Comparison of ENCODE assay signal across 8 cellular contexts in the genomic region with DNA sequence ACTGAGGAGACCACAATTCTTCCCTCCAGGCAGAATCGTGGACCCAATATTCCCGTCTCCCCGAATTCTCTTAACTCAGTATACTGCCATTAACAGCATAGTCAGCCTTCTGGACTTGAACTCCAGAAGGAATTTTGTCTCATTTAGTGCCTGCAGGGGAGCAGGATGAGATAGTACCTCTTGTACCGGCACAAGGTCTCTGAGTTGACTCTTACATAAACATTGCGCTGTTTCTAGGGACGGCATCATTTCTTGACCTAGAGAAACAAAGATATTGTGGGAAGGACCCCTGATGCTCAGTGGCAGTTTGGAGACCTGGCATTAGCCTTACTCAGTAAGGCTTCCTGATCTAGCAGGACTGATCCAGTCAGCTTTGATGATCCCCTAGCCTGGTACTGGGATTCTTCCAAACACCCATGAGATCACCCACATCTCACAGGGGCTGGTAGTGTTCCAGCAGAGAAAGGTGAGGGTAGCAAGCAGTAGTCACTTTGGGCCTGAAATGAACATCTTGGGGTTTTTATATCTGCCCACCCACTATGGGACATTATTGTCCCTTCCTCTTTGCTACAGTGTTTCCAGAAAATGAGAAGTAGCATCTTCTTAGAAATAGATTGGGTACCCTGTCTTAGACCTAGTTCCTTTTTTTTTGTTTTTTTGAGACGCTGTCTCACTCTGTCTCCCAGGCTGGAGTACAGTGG.
A peak's percentile ranks its signal among the peaks of the same experiment; 100 is the strongest.
DNase-seq lines count a peak whose midpoint lies in the region; ATAC-seq and TF ChIP-seq lines count a peak whose summit lies in the region.

No MANE protein-coding gene starts in this region.

- TF ChIP-seq CTCF in neural crest cell (conservative IDR thresholded peaks at IDR 0.05): no peak

- no peaks in the 10 kb centered on the region for H3K27me3 Mint-ChIP-seq in dendritic cell treated with granulocyte-macrophage colony-stimulating factor and Interleukin-4, amounts not matched to agents 40 ng/mL and 50 ng/mL, for 4 days
- no peaks in the 10 kb centered on the region for H3K27me3 Mint-ChIP-seq in neural crest cell (ENCODE audit: low read depth)

- H3K4me3 Mint-ChIP-seq in dendritic cell treated with granulocyte-macrophage colony-stimulating factor and Interleukin-4, amounts not matched to agents 40 ng/mL and 50 ng/mL, for 4 days: peak overlapping the region; percentile 77
- H3K4me3 Mint-ChIP-seq in neural crest cell: peak overlapping the region; percentile 89

- peaks cover 17% of the 10 kb centered on the region for H3K9me3 Mint-ChIP-seq in dendritic cell treated with granulocyte-macrophage colony-stimulating factor and Interleukin-4, amounts not matched to agents 40 ng/mL and 50 ng/mL, for 4 days
- H3K9me3 Mint-ChIP-seq in neural crest cell: peaks cover 4% of the 10 kb centered on the region

- DNase-seq in CD1c-positive myeloid dendritic cell (ENCODE audit: extremely low spot score) (peak; percentile 77), NOMO-1 treated with dmso at 0.1 percent for 144 hours (lab: John Stamatoyannopoulos, UW; ENCODE audit: unreplicated experiment) (peak; percentile 56), neural crest cell (ENCODE audit: low read depth, low spot score) (no peak), NCI-H1436 (lab: John Stamatoyannopoulos, UW) (no peak), D341Med (ENCODE audit: low spot score) (no peak), HK-2 (ENCODE audit: unreplicated experiment) (no peak)

- H3K27ac Mint-ChIP-seq in dendritic cell treated with granulocyte-macrophage colony-stimulating factor and Interleukin-4, amounts not matched to agents 40 ng/mL and 50 ng/mL, for 4 days: peak overlapping the region; percentile 98
- no peak overlapping the region for H3K27ac Mint-ChIP-seq in neural crest cell (ENCODE audit: unreplicated experiment)

- peaks cover 7% of the 10 kb centered on the region for H3K36me3 Mint-ChIP-seq in dendritic cell treated with granulocyte-macrophage colony-stimulating factor and Interleukin-4, amounts not matched to agents 40 ng/mL and 50 ng/mL, for 4 days (ENCODE audit: low read depth)
- peaks cover 6% of the 10 kb centered on the region for H3K36me3 Mint-ChIP-seq in neural crest cell (ENCODE audit: low read depth)

- intact Hi-C loops in dendritic cell treated with granulocyte-macrophage colony-stimulating factor and Interleukin-4, amounts not matched to agents 40 ng/mL and 50 ng/mL, for 4 days (cut with micrococcal nuclease): loop anchor here (5.0 to 10.0 kb wide), 4 partner anchors 65 to 335 kb away; a partner anchor contains a TSS

- no peak for ATAC-seq in GM18907 (IDR thresholded peaks at IDR 0.05; ENCODE audit: unreplicated experiment)

- peaks cover 68% of the 10 kb centered on the region for H3K4me1 Mint-ChIP-seq in dendritic cell treated with granulocyte-macrophage colony-stimulating factor and Interleukin-4, amounts not matched to agents 40 ng/mL and 50 ng/mL, for 4 days (ENCODE audit: low read depth)
- H3K4me1 Mint-ChIP-seq in neural crest cell: peaks cover 43% of the 10 kb centered on the region

Comparison
In these comparisons a context has a peak if more than half of its experiments do, and no peak if none do; other contexts are left out.
1. DNase-seq: peak in CD1c-positive myeloid dendritic cell (single experiment) and NOMO-1 treated with dmso at 0.1 percent for 144 hours (single experiment); none in neural crest cell (single experiment), NCI-H1436 (single experiment), D341Med (single experiment) and HK-2 (single experiment).